In the genomic region with DNA sequence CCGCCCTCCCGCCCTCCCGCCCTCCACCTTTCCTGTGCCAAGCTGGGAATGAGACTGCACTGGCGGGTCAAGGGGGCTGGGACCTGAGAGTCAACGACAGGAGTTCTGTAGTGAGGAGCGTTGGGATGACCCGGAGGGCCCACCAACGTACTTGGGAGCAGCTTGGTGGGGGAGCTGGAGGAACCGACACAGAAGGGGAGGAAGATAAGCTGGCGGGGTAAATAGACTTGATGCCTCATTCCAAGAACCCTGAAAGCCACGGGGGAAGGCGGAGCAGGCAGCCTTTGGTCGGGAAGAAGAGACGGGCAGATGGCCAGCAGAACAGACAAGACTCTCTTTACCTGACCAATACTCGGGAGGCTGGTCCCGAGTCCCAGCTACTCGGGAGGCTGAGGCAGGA, we compare ENCODE assay signal across 8 cellular contexts. TPM values are rescaled to one million over a fixed set of nuclear protein-coding genes. Genes with fewer than 3 reads are reported as not detected.
A peak's percentile ranks its signal among the peaks of the same experiment; 100 is the strongest.
DNase-seq lines count a peak whose midpoint lies in the region; ATAC-seq and TF ChIP-seq lines count a peak whose summit lies in the region.

No MANE protein-coding gene starts in this region.

- no peaks in the 10 kb centered on the region for H3K79me2 ChIP-seq in OCI-LY7 (ENCODE audit: insufficient read depth, low read depth, low read length)

- DNase-seq in CD8-positive, alpha-beta memory T cell = no peak
- DNase-seq in OCI-LY7 (ENCODE audit: low spot score) (no peak), endothelial cell (ENCODE audit: low spot score) (no peak), osteocyte (ENCODE audit: extremely low spot score, unreplicated experiment) (no peak), NCI-H510A (lab: John Stamatoyannopoulos, UW) (no peak), GF-D8 (lab: John Stamatoyannopoulos, UW) (no peak), GM13976 (ENCODE audit: low spot score) (no peak)

- H3K4me1 ChIP-seq in CD8-positive, alpha-beta memory T cell (ENCODE audit: insufficient read depth, low read length) = no peaks in the 10 kb centered on the region
- peaks cover 25% of the 10 kb centered on the region for H3K4me1 ChIP-seq in OCI-LY7 (ENCODE audit: insufficient read depth, low read length, poor library complexity, severe bottlenecking)

- H3K4me3 Mint-ChIP-seq in CD8-positive, alpha-beta memory T cell = peak overlapping the region in 6 of 7 donors; percentile 50 to 83 (median 76)
- peak overlapping the region; percentile 90 for H3K4me3 Mint-ChIP-seq in endothelial cell (ENCODE audit: unreplicated experiment)
- peak overlapping the region; percentile 82 for H3K4me3 Mint-ChIP-seq in osteocyte (ENCODE audit: unreplicated experiment)

- no peaks in the 10 kb centered on the region for H3K9me2 ChIP-seq in OCI-LY7 (ENCODE audit: insufficient read depth, low read length)

- CTCF ChIA-PET in CD8-positive, alpha-beta memory T cell (lab: Charles Lee) = no interaction called here
- CTCF ChIA-PET in OCI-LY7 (lab: Charles Lee; ENCODE audit: unreplicated experiment) = no interaction called here

- POLR2A ChIA-PET in CD8-positive, alpha-beta memory T cell (lab: Charles Lee) = no interaction called here
- POLR2A ChIA-PET in OCI-LY7 (lab: Charles Lee) = interaction anchor here (0.6 to 2.8 kb wide), 10 partner anchors 9 to 506 kb away, joined by 3 to 7 read pairs (median 4); no protein-coding TSS in a partner anchor

- H3K27ac ChIP-seq in CD8-positive, alpha-beta memory T cell (ENCODE audit: low read depth, low read length) = no peak overlapping the region
- no peak overlapping the region for H3K27ac ChIP-seq in OCI-LY7 (ENCODE audit: low read depth, low read length, poor library complexity, severe bottlenecking)

- TF ChIP-seq CTCF in OCI-LY7 (conservative IDR thresholded peaks at IDR 0.05; ENCODE audit: low read length) (no peak), endothelial cell (IDR thresholded peaks at IDR 0.05; ENCODE audit: unreplicated experiment) (no peak), osteocyte (IDR thresholded peaks at IDR 0.05) (no peak), GM13976 (IDR thresholded peaks at IDR 0.05; ENCODE audit: borderline replicate concordance, control extremely low read depth, extremely low read depth, insufficient read depth, missing control alignments) (no peak)

- no peaks in the 10 kb centered on the region for H3K9me3 ChIP-seq in CD8-positive, alpha-beta memory T cell (ENCODE audit: low read length)
- H3K9me3 ChIP-seq in OCI-LY7 (ENCODE audit: low read length) = no peaks in the 10 kb centered on the region

- in situ Hi-C loops in GM13976 (cut with MboI; ENCODE audit: low sequenced_read_pairs, unreplicated experiment) = no loop called here

- H3K4me1 Mint-ChIP-seq in CD8-positive, alpha-beta memory T cell = peaks cover 10 to 18% (median 15%) of the 10 kb centered on the region in 3 donors
- H3K4me1 Mint-ChIP-seq in endothelial cell (ENCODE audit: unreplicated experiment) (peaks cover 7% of the 10 kb centered on the region), osteocyte (ENCODE audit: unreplicated experiment) (peaks cover 8% of the 10 kb centered on the region)

- H3K27me3 ChIP-seq in CD8-positive, alpha-beta memory T cell (ENCODE audit: insufficient read depth, low read length, poor library complexity, severe bottlenecking) = no peaks in the 10 kb centered on the region

- no peaks in the 10 kb centered on the region for H4K20me1 ChIP-seq in OCI-LY7 (ENCODE audit: insufficient read depth, low read length)

- H3K36me3 Mint-ChIP-seq in CD8-positive, alpha-beta memory T cell = no peaks in the 10 kb centered on the region
- H3K36me3 Mint-ChIP-seq in endothelial cell (ENCODE audit: low read depth, unreplicated experiment) (no peaks in the 10 kb centered on the region), osteocyte (ENCODE audit: unreplicated experiment) (no peaks in the 10 kb centered on the region)

- intact Hi-C loops in OCI-LY7 (cut with micrococcal nuclease; ENCODE audit: unreplicated experiment) = no loop called here

- peaks cover 0 to 2% (median 0%) of the 10 kb centered on the region in 5 donors for H3K9me3 Mint-ChIP-seq in CD8-positive, alpha-beta memory T cell
- H3K9me3 Mint-ChIP-seq in endothelial cell (ENCODE audit: unreplicated experiment) (no peaks in the 10 kb centered on the region), osteocyte (ENCODE audit: unreplicated experiment) (no peaks in the 10 kb centered on the region)

- no peaks in the 10 kb centered on the region for H3K36me3 ChIP-seq in CD8-positive, alpha-beta memory T cell (ENCODE audit: insufficient read depth, low read length)
- no peaks in the 10 kb centered on the region for H3K36me3 ChIP-seq in OCI-LY7 (ENCODE audit: insufficient read depth, low read length)

- ATAC-seq in HG02884 (IDR thresholded peaks at IDR 0.05; ENCODE audit: unreplicated experiment) = no peak

- peak overlapping the region; percentile 82 for H3K4me3 ChIP-seq in CD8-positive, alpha-beta memory T cell (ENCODE audit: low read length)
- H3K4me3 ChIP-seq in OCI-LY7 (ENCODE audit: low read depth, low read length, poor library complexity, severe bottlenecking) = peak overlapping the region; percentile 66

- H3K4me2 ChIP-seq in OCI-LY7 (ENCODE audit: low read length) = peak overlapping the region; percentile 73

- H3K27me3 Mint-ChIP-seq in CD8-positive, alpha-beta memory T cell = peaks cover 13 to 25% of the 10 kb centered on the region in 2 donors
- H3K27me3 Mint-ChIP-seq in endothelial cell (ENCODE audit: unreplicated experiment) = peaks cover 12% of the 10 kb centered on the region
- peaks cover 32% of the 10 kb centered on the region for H3K27me3 Mint-ChIP-seq in osteocyte (ENCODE audit: unreplicated experiment)

- peak overlapping the region; percentile 85 for H2AFZ ChIP-seq in OCI-LY7 (ENCODE audit: low read length)

- H3K27ac Mint-ChIP-seq in CD8-positive, alpha-beta memory T cell = peak overlapping the region in 1 of 8 donors; percentile 73
- H3K27ac Mint-ChIP-seq in endothelial cell (ENCODE audit: unreplicated experiment) = no peak overlapping the region
- no peak overlapping the region for H3K27ac Mint-ChIP-seq in osteocyte (ENCODE audit: unreplicated experiment)

- no TSS peak for BruUV-seq in OCI-LY7 (replicated peaks; lab: Mats Ljungman, UMichigan)

RNA-seq across cellular contexts. Expression of gene FMN1, which starts 0.3 kb away (rescaled TPM):
- total RNA-seq in CD8-positive, alpha-beta memory T cell = under 1 TPM; 0.11 to 0.24 TPM
- polyA plus RNA-seq in CD8-positive, alpha-beta memory T cell = 0.09 TPM
- total RNA-seq in OCI-LY7 (2014; rRNA removed; shearing (Covaris generic)) = 1.5 and 3.2 TPM in 2 replicates
- total RNA-seq in OCI-LY7 (2022) = 4.2 and 5.8 TPM in 2 replicates
- total RNA-seq in endothelial cell (ENCODE audit: unreplicated experiment) = 1.3 TPM
- total RNA-seq in osteocyte = 4.2 and 5.8 TPM in 2 replicates
